ENCODE assay signal across 20 cellular contexts in the genomic region with DNA sequence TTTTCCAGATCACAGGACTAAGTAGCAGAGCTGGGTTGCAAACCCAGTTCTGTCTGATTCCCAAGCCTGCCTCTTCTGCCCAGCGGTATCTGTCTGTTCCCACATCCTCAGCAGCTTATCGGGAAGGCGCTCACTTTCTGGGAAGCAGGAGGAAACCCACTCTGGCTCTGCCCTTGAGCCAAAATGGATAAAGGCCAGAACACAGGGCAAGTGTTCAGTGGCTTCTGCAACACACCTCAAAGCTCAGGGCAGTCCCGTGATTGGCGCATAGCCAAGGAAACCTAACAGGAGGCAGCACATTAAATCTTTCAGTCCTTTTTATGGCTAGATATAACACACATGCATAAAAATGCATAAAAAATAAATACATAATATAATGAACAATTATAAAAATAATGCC.
"Had no signal": no experiment of that assay in that cellular context is flagged by ENCODE, and none has a peak within 500 bp of the region (broad histone marks: within the 10 kb centered on the region; RNA-seq: fewer than 3 reads in every experiment).

No MANE protein-coding gene starts in this region.

- H3K27ac ChIP-seq: cardiac muscle cell, dorsolateral prefrontal cortex, hepatocyte, tibial nerve, uterus had no signal

- H3K4me3 ChIP-seq: cardiac muscle cell, dorsolateral prefrontal cortex, hepatocyte, tibial nerve, uterus had no signal

- DNase-seq: activated B cell treated with CpG ODN at 0.5 μM for 24 hours; activated CD4-positive, alpha-beta memory T cell treated with anti-CD3 and anti-CD28 coated beads, Interleukin-2, amount 10 ng/mL, durations not matched to agents 7 days and 5 days; activated CD4-positive, alpha-beta T cell treated with anti-CD3 and anti-CD28 coated beads for 4 hours; activated naive CD4-positive, alpha-beta T cell treated with Interleukin-2 at 50 U/mL for 16 hours; activated naive CD8-positive, alpha-beta T cell treated with anti-CD3 and anti-CD28 coated beads, Interleukin-2, amount 10 ng/mL, durations not matched to agents 7 days and 5 days; activated T-cell treated with anti-CD3 and anti-CD28 coated beads, Interleukin-2, amount 50 U/mL, for 24 hours; amygdala; mammary epithelial cell; midbrain; occipital lobe; posterior cingulate gyrus; retina; stimulated activated CD4-positive, alpha-beta T cell treated with anti-CD3 and anti-CD28 coated beads, Interleukin-15, amount 100 ng/mL, for 24 hours; stimulated activated CD4-positive, alpha-beta T cell treated with anti-CD3 and anti-CD28 coated beads, Interleukin-2, amount 100 ng/mL, for 48 hours; T-helper 9 cell; uterus had no signal

- H3K36me3 ChIP-seq: cardiac muscle cell, tibial nerve, uterus had no signal

- H3K4me1 ChIP-seq: tibial nerve, uterus had no signal

- H3K9me3 ChIP-seq: tibial nerve, uterus had no signal

- H3K4me2 ChIP-seq: hepatocyte had no signal

- H2AFZ ChIP-seq: hepatocyte had no signal

- H3K27me3 ChIP-seq: cardiac muscle cell, dorsolateral prefrontal cortex, hepatocyte, tibial nerve, uterus had no signal

- H3K79me2 ChIP-seq: hepatocyte had no signal
